In genomic region chr1:2583871-2584341, GRCh38 we compare ENCODE assay signal across 8 cellular contexts. TPM values are rescaled to one million over a fixed set of nuclear protein-coding genes. Genes with fewer than 3 reads are reported as not detected.
DNase-seq lines count a peak whose midpoint lies in the region; ATAC-seq and TF ChIP-seq lines count a peak whose summit lies in the region.

No MANE protein-coding gene starts in this region.

- TF ChIP-seq CTCF in C4-2B (conservative IDR thresholded peaks at IDR 0.05), result no peak
- no peak for TF ChIP-seq CTCF in activated CD8-positive, alpha-beta T cell treated with anti-CD3 and anti-CD28 coated beads for 36 hours (IDR thresholded peaks at IDR 0.05)
- TF ChIP-seq CTCF in lung (IDR thresholded peaks at IDR 0.05; ENCODE audit: control extremely low read depth, extremely low read depth), result no peak

- DNase-seq in activated CD8-positive, alpha-beta T cell treated with anti-CD3 and anti-CD28 coated beads for 36 hours, result peak; percentile 59
- peak; percentile 69 for DNase-seq in lung (ENCODE audit: low spot score)
- DNase-seq in RKO (ENCODE audit: low spot score), result no peak
- DNase-seq in foreskin melanocyte, result no peak
- no peak for DNase-seq in activated CD8-positive, alpha-beta memory T cell treated with anti-CD3 and anti-CD28 coated beads for 24 hours

- H3K27ac Mint-ChIP-seq in activated CD8-positive, alpha-beta T cell treated with anti-CD3 and anti-CD28 coated beads for 36 hours, result peak overlapping the region; percentile 92

- 44 to 62% methylated on average over 14 of the region's 14 CpGs for WGBS in lung, 2 donors

- no peaks in the 10 kb centered on the region for H3K27me3 ChIP-seq in HUES6 (ENCODE audit: control insufficient read depth, insufficient read depth, low read length)
- H3K27me3 ChIP-seq in lung (ENCODE audit: control insufficient read depth, insufficient read depth), result no peaks in the 10 kb centered on the region

- peak overlapping the region; percentile 10 for H3K9ac ChIP-seq in HUES6 (ENCODE audit: low read length)

- peak overlapping the region; percentile 83 for H3K4me3 Mint-ChIP-seq in activated CD8-positive, alpha-beta T cell treated with anti-CD3 and anti-CD28 coated beads for 36 hours

- H3K27ac ChIP-seq in C4-2B, result peak overlapping the region; percentile 11; the same call in 1 of the 2 replicates
- H3K27ac ChIP-seq in HUES6 (ENCODE audit: low read depth, low read length), result no peak overlapping the region
- H3K27ac ChIP-seq in lung (ENCODE audit: low read depth in 1 of 2, low read length in 1 of 2), result peak overlapping the region in 1 of 2 donors; percentile 82

- no peaks in the 10 kb centered on the region for H3K27me3 Mint-ChIP-seq in activated CD8-positive, alpha-beta T cell treated with anti-CD3 and anti-CD28 coated beads for 36 hours

- H3K4me1 ChIP-seq in HUES6 (ENCODE audit: control insufficient read depth, insufficient read depth, low read length), result peaks cover 21% of the 10 kb centered on the region
- H3K4me1 ChIP-seq in lung (ENCODE audit: control insufficient read depth in 2 of 2, insufficient read depth in 2 of 2, low read length in 2 of 2), result peaks cover 3 to 23% of the 10 kb centered on the region in 2 donors

- H3K9me3 Mint-ChIP-seq in activated CD8-positive, alpha-beta T cell treated with anti-CD3 and anti-CD28 coated beads for 36 hours, result peaks cover 3% of the 10 kb centered on the region

- H3K9me3 ChIP-seq in HUES6 (ENCODE audit: control insufficient read depth, insufficient read depth, low read depth, low read length) (no peaks in the 10 kb centered on the region), lung (ENCODE audit: control insufficient read depth in 2 of 2, insufficient read depth in 1 of 2, low read length in 1 of 2) (peaks cover 0 to 2% of the 10 kb centered on the region in 2 donors)

- H3K36me3 ChIP-seq in HUES6 (ENCODE audit: control insufficient read depth, insufficient read depth, low read length), result peaks cover 4% of the 10 kb centered on the region; the same call in 1 of the 2 replicates
- peaks cover 0 to 3% of the 10 kb centered on the region in 2 donors for H3K36me3 ChIP-seq in lung (ENCODE audit: control insufficient read depth in 2 of 2, insufficient read depth in 2 of 2, low read length in 2 of 2)

- peaks cover 28% of the 10 kb centered on the region for H3K36me3 Mint-ChIP-seq in activated CD8-positive, alpha-beta T cell treated with anti-CD3 and anti-CD28 coated beads for 36 hours (ENCODE audit: low read depth)

- no peak for ATAC-seq in activated CD8-positive, alpha-beta T cell treated with anti-CD3 and anti-CD28 coated beads for 36 hours
- ATAC-seq in lung (ENCODE audit: insufficient read depth, low FRiP score) (no peak), GM18870 (IDR thresholded peaks at IDR 0.05; ENCODE audit: unreplicated experiment) (no peak)

- peaks cover 56% of the 10 kb centered on the region for H3K4me1 Mint-ChIP-seq in activated CD8-positive, alpha-beta T cell treated with anti-CD3 and anti-CD28 coated beads for 36 hours (ENCODE audit: low read depth)

- intact Hi-C loops in activated CD8-positive, alpha-beta T cell treated with anti-CD3 and anti-CD28 coated beads for 36 hours (cut with micrococcal nuclease), result loop anchor here (10.0 kb wide), 1 partner anchor 61 kb away; no protein-coding TSS in a partner anchor

- CTCF ChIA-PET in activated CD8-positive, alpha-beta T cell treated with anti-CD3 and anti-CD28 coated beads for 36 hours (lab: Charles Lee), result interaction anchor here (1.0 to 3.3 kb wide), 7 partner anchors 22 to 169 kb away, joined by 4 to 28 read pairs (median 10); partner anchors contain the start of gene TNFRSF14

- H3K4me3 ChIP-seq in HUES6 (ENCODE audit: low read depth, low read length) (peak overlapping the region; percentile 13; the same call in 1 of the 2 replicates), lung (no peak overlapping the region)

- POLR2A ChIA-PET in activated CD8-positive, alpha-beta T cell treated with anti-CD3 and anti-CD28 coated beads for 36 hours (lab: Charles Lee), result interaction anchor here (0.6 to 6.2 kb wide), 10 partner anchors 10 to 168 kb away, joined by 3 to 100 read pairs (median 10); partner anchors contain the start of genes PANK4 and TNFRSF14

RNA-seq across cellular contexts. Expression of gene PRXL2B, which starts 2.7 kb away (rescaled TPM):
- 10 to 100 TPM; 39.1 to 43.6 TPM for total RNA-seq in activated CD8-positive, alpha-beta T cell treated with anti-CD3 and anti-CD28 coated beads for 36 hours
- 10 to 100 TPM; 17.8 to 39.8 TPM for total RNA-seq in lung
- polyA plus RNA-seq in lung, result 10 to 100 TPM; 24.9 to 29.0 TPM

RNA-seq across cellular contexts. Expression of gene TNFRSF14, which starts 27.7 kb away (rescaled TPM):
- 100 to 1,000 TPM; 134 to 140 TPM for total RNA-seq in activated CD8-positive, alpha-beta T cell treated with anti-CD3 and anti-CD28 coated beads for 36 hours
- 100 to 1,000 TPM in 1 of 2 donors, 10 to 100 TPM in 1; 67.4 to 127 TPM for total RNA-seq in lung
- polyA plus RNA-seq in lung, result 100 to 1,000 TPM; 191 to 200 TPM

RNA-seq across cellular contexts. Expression of gene MMEL1, which starts 48.9 kb away (rescaled TPM):
- 1 to 10 TPM; 1.8 to 3.1 TPM for total RNA-seq in activated CD8-positive, alpha-beta T cell treated with anti-CD3 and anti-CD28 coated beads for 36 hours
- total RNA-seq in lung, result 1 to 10 TPM; 4.0 to 5.9 TPM
- 1 to 10 TPM; 6.2 to 8.4 TPM for polyA plus RNA-seq in lung

RNA-seq across cellular contexts. Expression of gene HES5, which starts 53.8 kb away (rescaled TPM):
- not detected for total RNA-seq in activated CD8-positive, alpha-beta T cell treated with anti-CD3 and anti-CD28 coated beads for 36 hours
- under 1 TPM; 0.46 to 1.00 TPM for total RNA-seq in lung
- under 1 TPM; 0.16 to 0.26 TPM for polyA plus RNA-seq in lung

RNA-seq across cellular contexts. Expression of gene PANK4, which starts 57.5 kb away (rescaled TPM):
- total RNA-seq in activated CD8-positive, alpha-beta T cell treated with anti-CD3 and anti-CD28 coated beads for 36 hours, result 10 to 100 TPM; 39.0 to 40.6 TPM
- total RNA-seq in lung, result 10 to 100 TPM; 24.5 to 36.3 TPM
- polyA plus RNA-seq in lung, result 10 to 100 TPM; 17.6 to 18.9 TPM

Comparison
In these comparisons a context has a peak if more than half of its experiments do, and no peak if none do; other contexts are left out.
1. DNase-seq: peak in activated CD8-positive, alpha-beta T cell treated with anti-CD3 and anti-CD28 coated beads for 36 hours (single experiment) and lung (single experiment); none in RKO (single experiment), foreskin melanocyte (single experiment) and activated CD8-positive, alpha-beta memory T cell treated with anti-CD3 and anti-CD28 coated beads for 24 hours (single experiment).